26 cellular contexts compared by ENCODE assay signal in genomic region chr1:11365744-11366387, GRCh38.
DNase-seq lines count a peak whose midpoint lies in the region; ATAC-seq, FAIRE-seq and TF ChIP-seq lines count a peak whose summit lies in the region.
"Had no signal": no experiment of that assay in that cellular context is flagged by ENCODE, and none has a peak within 500 bp of the region (broad histone marks: within the 10 kb centered on the region; RNA-seq: fewer than 3 reads in every experiment).

No MANE protein-coding gene starts in this region.

- no peak overlapping the region for H2AK9ac ChIP-seq in IMR-90 (replicated peaks; ENCODE audit: low read depth, low read length, poor library complexity)

- no peak overlapping the region for H2AK5ac ChIP-seq in IMR-90 (ENCODE audit: low read depth, low read length)

- BruUV-seq in IMR-90 (replicated peaks; lab: Mats Ljungman, UMichigan) (no TSS peak), GM12878 (replicated peaks; lab: Mats Ljungman, UMichigan) (no TSS peak)

- H2BK15ac ChIP-seq in IMR-90 (ENCODE audit: low read depth, low read length), result no peak overlapping the region

- TF ChIP-seq EP300 in GM12878 (IDR thresholded peaks at IDR 0.05; ENCODE audit: borderline replicate concordance in 1 of 2, control insufficient read depth in 1 of 2, low read depth in 2 of 2, low read length in 2 of 2), result no peak

- H4K5ac ChIP-seq in IMR-90 (ENCODE audit: low read depth, low read length), result no peak overlapping the region

- FAIRE-seq in GM12878 (lab: Jason Lieb, UNC), result no peak
- FAIRE-seq: GM18507, HTR-8/SVneo had no signal

- no peaks in the 10 kb centered on the region for H3F3A ChIP-seq in neural progenitor cell (ENCODE audit: low read depth)

- in situ Hi-C loops in IMR-90 (cut with MboI; ENCODE audit: low sequenced_read_pairs), result no loop called here
- in situ Hi-C loops in GM12878 (cut with MboI), result no loop called here

- H3K27ac ChIP-seq in BLaER1 (no peak overlapping the region), IMR-90 (ENCODE audit: insufficient read depth, low read length) (no peak overlapping the region), GM12878 (ENCODE audit: control insufficient read depth, insufficient read depth) (no peak overlapping the region), neural progenitor cell (no peak overlapping the region)
- H3K27ac ChIP-seq: GM23248 had no signal

- H4K8ac ChIP-seq in IMR-90 (ENCODE audit: low read depth in 2 of 2, low read length in 2 of 2), result no peak overlapping the region

- H3K79me2 ChIP-seq in GM12878 (ENCODE audit: control insufficient read depth, insufficient read depth, low read length) (no peaks in the 10 kb centered on the region), neural progenitor cell (ENCODE audit: low read depth) (no peaks in the 10 kb centered on the region)

- peaks cover 2% of the 10 kb centered on the region for H3K9me3 Mint-ChIP-seq in neural progenitor cell
- H3K9me3 Mint-ChIP-seq: CD8-positive, alpha-beta T cell; H9 had no signal

- TF ChIP-seq CTCF in IMR-90 (conservative IDR thresholded peaks at IDR 0.05; ENCODE audit: low read depth, low read length) (no peak), GM12878 (IDR thresholded peaks at IDR 0.05 in 2 of 3, conservative IDR thresholded peaks at IDR 0.05 in 1 of 3; ENCODE audit: control insufficient read depth in 2 of 3, extremely low read depth in 1 of 3, insufficient read depth in 1 of 3, low read depth in 3 of 3, low read length in 3 of 3) (no peak), neural progenitor cell (IDR thresholded peaks at IDR 0.05) (no peak)

- no peaks in the 10 kb centered on the region for H3K9me1 ChIP-seq in IMR-90 (ENCODE audit: insufficient read depth, low read length)

- H3K9ac ChIP-seq in BLaER1, result no peak overlapping the region
- H3K9ac ChIP-seq in IMR-90 (ENCODE audit: low read depth, low read length), result no peak overlapping the region
- H3K9ac ChIP-seq in GM12878 (ENCODE audit: control insufficient read depth, insufficient read depth, low read length), result no peak overlapping the region
- H3K9ac ChIP-seq in neural progenitor cell, result no peak overlapping the region
- H3K9ac ChIP-seq: GM23248 had no signal

- DNase-seq in IMR-90 (no peak), GM12878 (ENCODE audit: low read depth, low spot score) (no peak), neural progenitor cell (ENCODE audit: low spot score) (no peak), A172 (ENCODE audit: low spot score) (no peak), CD1c-positive myeloid dendritic cell (ENCODE audit: extremely low spot score) (no peak)
- DNase-seq: C1 segment of cervical spinal cord; Caco-2; CD8-positive, alpha-beta T cell; DND-41; GM23248; H9; NCI-H1092 treated with DMSO at 0.1 percent for 48 hours; NCI-H1436; NCI-H187; NCI-H2081 treated with DMSO at 0.1 percent for 48 hours; NCI-H446; NCI-H524 treated with DMSO at 0.1 percent for 48 hours; NCI-H774; RPMI8226; SHP77; T-helper 1 cell had no signal

- H3K9me3 ChIP-seq in BLaER1, result no peaks in the 10 kb centered on the region
- H3K9me3 ChIP-seq in IMR-90 (ENCODE audit: control insufficient read depth, insufficient read depth, low read length), result no peaks in the 10 kb centered on the region
- no peaks in the 10 kb centered on the region; the same call in 2 of the 3 replicates for H3K9me3 ChIP-seq in GM12878 (replicated peaks; ENCODE audit: control insufficient read depth, insufficient read depth, low read length)
- H3K9me3 ChIP-seq in neural progenitor cell (ENCODE audit: low read depth), result no peaks in the 10 kb centered on the region
- H3K9me3 ChIP-seq: Caco-2 had no signal

- H3K4me1 ChIP-seq in BLaER1, result peaks cover 55% of the 10 kb centered on the region
- H3K4me1 ChIP-seq in IMR-90 (ENCODE audit: control insufficient read depth, insufficient read depth, low read length), result no peaks in the 10 kb centered on the region
- no peaks in the 10 kb centered on the region for H3K4me1 ChIP-seq in GM12878 (ENCODE audit: control insufficient read depth, insufficient read depth, low read length)
- no peaks in the 10 kb centered on the region for H3K4me1 ChIP-seq in neural progenitor cell

- CTCF ChIA-PET in IMR-90 (lab: Yijun Ruan, JAX), result no interaction called here
- CTCF ChIA-PET in GM12878 (lab: Yijun Ruan, JAX), result no interaction called here

- no peak overlapping the region for H2BK5ac ChIP-seq in IMR-90 (ENCODE audit: low read depth, low read length, poor library complexity, severe bottlenecking)

- H3K56ac ChIP-seq in IMR-90 (ENCODE audit: extremely low read depth, insufficient read depth, low read length), result no peak overlapping the region

- TF ChIP-seq RAD21 in IMR-90 (IDR thresholded peaks at IDR 0.05; ENCODE audit: low read length), result no peak
- no peak for TF ChIP-seq RAD21 in GM12878 (IDR thresholded peaks at IDR 0.05; ENCODE audit: insufficient read depth, low read depth, low read length)

- H2AFZ ChIP-seq in IMR-90 (replicated peaks; ENCODE audit: low read length, poor library complexity) (no peak overlapping the region), GM12878 (ENCODE audit: control insufficient read depth, low read depth, low read length) (no peak overlapping the region), neural progenitor cell (replicated peaks) (no peak overlapping the region)
- H2AFZ ChIP-seq: GM23248 had no signal

- POLR2A ChIA-PET in IMR-90 (lab: Charles Lee; ENCODE audit: unreplicated experiment) (no interaction called here), GM12878 (lab: Charles Lee) (no interaction called here)

- no peaks in the 10 kb centered on the region for H3K36me3 ChIP-seq in BLaER1
- no peaks in the 10 kb centered on the region for H3K36me3 ChIP-seq in IMR-90 (ENCODE audit: control insufficient read depth, insufficient read depth, low read length)
- no peaks in the 10 kb centered on the region for H3K36me3 ChIP-seq in GM12878 (ENCODE audit: control insufficient read depth in 2 of 2, insufficient read depth in 2 of 2, low read length in 1 of 2)
- no peaks in the 10 kb centered on the region for H3K36me3 ChIP-seq in neural progenitor cell

- dilution Hi-C loops in IMR-90 (cut with HindIII; ENCODE audit: low sequenced_read_pairs, unreplicated experiment), result no loop called here

- peaks cover 34% of the 10 kb centered on the region for H3K4me1 Mint-ChIP-seq in neural progenitor cell

- ATAC-seq in IMR-90 (ENCODE audit: low read depth) (no peak), GM12878 (no peak), HG03442 (IDR thresholded peaks at IDR 0.05; ENCODE audit: unreplicated experiment) (no peak), GM21515 (IDR thresholded peaks at IDR 0.05; ENCODE audit: unreplicated experiment) (no peak)
- ATAC-seq: CD8-positive, alpha-beta T cell had no signal

- H2BK120ac ChIP-seq in IMR-90 (ENCODE audit: low read depth, low read length), result no peak overlapping the region

- no peaks in the 10 kb centered on the region for H3K36me3 Mint-ChIP-seq in neural progenitor cell
- H3K36me3 Mint-ChIP-seq: CD8-positive, alpha-beta T cell had no signal

- 71% methylated on average over 2 of the region's 9 CpGs; no CpG with 5 or more reads in 1 of the 2 experiments for WGBS in IMR-90 (ENCODE audit: extremely low coverage in 2 of 2, insufficient read length in 1 of 2), 2 experiments
- 20% methylated on average over 9 of the region's 9 CpGs for WGBS in GM12878 (ENCODE audit: insufficient coverage, insufficient replicate concordance, low lambda C conversion rate, missing lambda C conversion rate)

- no peak overlapping the region for H4K91ac ChIP-seq in IMR-90 (ENCODE audit: insufficient read depth, low read depth, low read length)

- H3K4me3 Mint-ChIP-seq in neural progenitor cell, result no peak overlapping the region
- H3K4me3 Mint-ChIP-seq: CD8-positive, alpha-beta T cell; H9 had no signal

- no peak overlapping the region for H2BK20ac ChIP-seq in IMR-90 (ENCODE audit: low read depth, low read length)

- intact Hi-C loops in IMR-90 (cut with micrococcal nuclease) (no loop called here), GM12878 (cut with micrococcal nuclease; ENCODE audit: unreplicated experiment) (loop anchor here (2.0 kb wide), 1 partner anchor 125 kb away; no protein-coding TSS in a partner anchor)

- peak overlapping the region; percentile 13 for H3K27ac Mint-ChIP-seq in neural progenitor cell
- H3K27ac Mint-ChIP-seq: CD8-positive, alpha-beta T cell; H9 had no signal

- SMC1A ChIA-PET in GM12878 (lab: Charles Lee; ENCODE audit: uncharacterized antibody, unreplicated experiment), result no interaction called here

- no peak overlapping the region for H3K14ac ChIP-seq in IMR-90 (replicated peaks; ENCODE audit: low read depth, low read length)

- no peak for TF ChIP-seq POLR2A in IMR-90 (IDR thresholded peaks at IDR 0.05; ENCODE audit: low read depth, low read length)
- TF ChIP-seq POLR2A in GM12878 (IDR thresholded peaks at IDR 0.05; ENCODE audit: low read depth, low read length), result no peak

- H3K4me3 ChIP-seq in BLaER1, result no peak overlapping the region
- no peak overlapping the region for H3K4me3 ChIP-seq in IMR-90 (ENCODE audit: insufficient read depth, low read depth, low read length)
- no peak overlapping the region for H3K4me3 ChIP-seq in GM12878
- H3K4me3 ChIP-seq in neural progenitor cell, result no peak overlapping the region
- H3K4me3 ChIP-seq: GM23248 had no signal

- no peaks in the 10 kb centered on the region for H3K27me3 ChIP-seq in BLaER1
- H3K27me3 ChIP-seq in IMR-90 (ENCODE audit: control insufficient read depth, insufficient read depth, low read length), result no peaks in the 10 kb centered on the region; the same call in 1 of the 2 replicates
- no peaks in the 10 kb centered on the region for H3K27me3 ChIP-seq in GM12878 (replicated peaks in 1 of 2; ENCODE audit: control insufficient read depth in 2 of 2, insufficient read depth in 2 of 2, low read length in 1 of 2)
- H3K27me3 ChIP-seq in neural progenitor cell, result no peaks in the 10 kb centered on the region

- RAD21 ChIA-PET in GM12878 (lab: Charles Lee; ENCODE audit: unreplicated experiment), result no interaction called here

- no peak overlapping the region for H3K4ac ChIP-seq in IMR-90 (ENCODE audit: low read depth, low read length)

- H3K79me1 ChIP-seq in IMR-90 (ENCODE audit: low read depth in 1 of 2, low read length in 2 of 2), result no peaks in the 10 kb centered on the region

- no peak overlapping the region for H3K23ac ChIP-seq in IMR-90 (ENCODE audit: low read depth, low read length)

- H4K20me1 ChIP-seq in BLaER1 (no peaks in the 10 kb centered on the region), IMR-90 (ENCODE audit: insufficient read depth, low read length) (no peaks in the 10 kb centered on the region), GM12878 (ENCODE audit: control insufficient read depth, insufficient read depth) (no peaks in the 10 kb centered on the region), neural progenitor cell (ENCODE audit: low read depth) (no peaks in the 10 kb centered on the region)

- no peak overlapping the region for H3K18ac ChIP-seq in IMR-90 (ENCODE audit: low read depth, low read length)

- H3K27me3 Mint-ChIP-seq in neural progenitor cell (ENCODE audit: insufficient read depth, low read depth), result peaks cover 3% of the 10 kb centered on the region

- H3K4me2 ChIP-seq in BLaER1 (peak overlapping the region; percentile 76; the same call in 1 of the 2 replicates), IMR-90 (ENCODE audit: low read depth, low read length) (no peak overlapping the region), GM12878 (ENCODE audit: control insufficient read depth, insufficient read depth) (no peak overlapping the region), neural progenitor cell (no peak overlapping the region)

TF ChIP-seq in IMR-90, 13 proteins besides CTCF, POLR2A, EP300 and RAD21 (continues in another document):
- TF ChIP-seq MAZ (IDR thresholded peaks at IDR 0.05; ENCODE audit: borderline replicate concordance, low read depth, low read length), result no peak
